17 cellular contexts compared by ENCODE assay signal in genomic region chr6:40482532-40482931, GRCh38.
A peak's percentile ranks its signal among the peaks of the same experiment; 100 is the strongest.
DNase-seq lines count a peak whose midpoint lies in the region; ATAC-seq, FAIRE-seq and TF ChIP-seq lines count a peak whose summit lies in the region.
"Had no signal": no experiment of that assay in that cellular context is flagged by ENCODE, and none has a peak within 500 bp of the region (broad histone marks: within the 10 kb centered on the region; RNA-seq: fewer than 3 reads in every experiment).

No MANE protein-coding gene starts in this region.

- H3K9me3 Mint-ChIP-seq in natural killer cell: no peaks in the 10 kb centered on the region
- H3K9me3 Mint-ChIP-seq: T-helper 1 cell treated with Interleukin-12 subunit alpha and Interleukin-12 subunit beta and Interleukin-4 antibody, amounts not matched to agents 30 μg/mL and 1 μg/mL, for 36 hours had no signal

- peak overlapping the region; percentile 59 for H3K4me2 ChIP-seq in BLaER1

- H3K27ac Mint-ChIP-seq in natural killer cell: peak overlapping the region in 1 of 2 donors; percentile 84
- H3K27ac Mint-ChIP-seq: HFFc6; T-helper 1 cell treated with Interleukin-12 subunit alpha and Interleukin-12 subunit beta and Interleukin-4 antibody, amounts not matched to agents 30 μg/mL and 1 μg/mL, for 36 hours had no signal

- H3K36me3 ChIP-seq in BLaER1: 0 out of 2 replicates have a peak, but pooled peaks cover 4% of the 10 kb centered on the region
- H3K36me3 ChIP-seq in H7 (replicated peaks; ENCODE audit: control insufficient read depth, insufficient read depth, low read length): no peaks in the 10 kb centered on the region
- no peaks in the 10 kb centered on the region for H3K36me3 ChIP-seq in kidney (ENCODE audit: control insufficient read depth in 1 of 2, insufficient read depth in 2 of 2, low read length in 2 of 2)
- H3K36me3 ChIP-seq: breast epithelium, thyroid gland had no signal

- no peak overlapping the region for H3K4me3 ChIP-seq in BLaER1
- no peak overlapping the region for H3K4me3 ChIP-seq in H7 (ENCODE audit: insufficient read depth, low read depth, low read length)
- H3K4me3 ChIP-seq in kidney (ENCODE audit: low read length in 2 of 2): no peak overlapping the region
- H3K4me3 ChIP-seq: breast epithelium, thyroid gland had no signal

- H3K27me3 ChIP-seq in BLaER1 (no peaks in the 10 kb centered on the region), H7 (ENCODE audit: control insufficient read depth, insufficient read depth, low read length) (no peaks in the 10 kb centered on the region; the same call in 1 of the 2 replicates)
- H3K27me3 ChIP-seq: thyroid gland had no signal

- peaks cover 100% of the 10 kb centered on the region for H4K20me1 ChIP-seq in BLaER1

- H3K27me3 Mint-ChIP-seq in natural killer cell (ENCODE audit: low read depth in 2 of 2): peaks cover 8 to 11% of the 10 kb centered on the region in 2 donors

- peaks cover 22 to 49% of the 10 kb centered on the region in 2 donors for H3K4me1 Mint-ChIP-seq in natural killer cell

- TF ChIP-seq CTCF in natural killer cell (IDR thresholded peaks at IDR 0.05) (no peak), kidney (IDR thresholded peaks at IDR 0.05; ENCODE audit: borderline replicate concordance, extremely low read depth, insufficient read depth) (no peak)

- no peak for FAIRE-seq in kidney (lab: Jason Lieb, UNC)
- FAIRE-seq: GM18507 had no signal

- intact Hi-C loops in natural killer cell (cut with micrococcal nuclease): no loop called here
- intact Hi-C loops in kidney (cut with DNase I): no loop called here

- H3K27ac ChIP-seq in BLaER1 (no peak overlapping the region), kidney (ENCODE audit: low read depth in 2 of 2, low read length in 2 of 2) (no peak overlapping the region)
- H3K27ac ChIP-seq: breast epithelium, thyroid gland had no signal

- no peak for ATAC-seq in natural killer cell
- ATAC-seq: activated CD4-positive, CD25-positive, alpha-beta regulatory T cell treated with anti-CD3 and anti-CD28 coated beads, Interleukin-2, amount 50 U/mL, for 24 hours had no signal

- no peak overlapping the region for H3K4me3 Mint-ChIP-seq in natural killer cell
- H3K4me3 Mint-ChIP-seq: HFFc6; T-helper 1 cell treated with Interleukin-12 subunit alpha and Interleukin-12 subunit beta and Interleukin-4 antibody, amounts not matched to agents 30 μg/mL and 1 μg/mL, for 36 hours had no signal

- DNase-seq in H7: peak; percentile 67
- peak; percentile 5 for DNase-seq in astrocyte of the hippocampus (ENCODE audit: low read depth, low spot score)
- peak; percentile 50 for DNase-seq in medulla oblongata (ENCODE audit: extremely low spot score)
- DNase-seq in natural killer cell: no peak
- no peak for DNase-seq in SW480 (ENCODE audit: low spot score)
- no peak for DNase-seq in kidney
- DNase-seq in activated gamma-delta T cell treated with Interleukin-2 at 50 U/mL for 16 hours: no peak
- DNase-seq: activated naive CD4-positive, alpha-beta T cell treated with Interleukin-2 at 50 U/mL for 16 hours; HFFc6; MV-4-11; stimulated activated CD4-positive, alpha-beta T cell treated with anti-CD3 and anti-CD28 coated beads, Interleukin-4, amount 100 ng/mL, for 1 hour; thyroid gland had no signal

- H3K9me3 ChIP-seq in BLaER1 (no peaks in the 10 kb centered on the region), kidney (ENCODE audit: control insufficient read depth in 1 of 2, low read length in 2 of 2) (no peaks in the 10 kb centered on the region)
- H3K9me3 ChIP-seq: breast epithelium, thyroid gland had no signal

- H3K4me1 ChIP-seq in BLaER1 (peaks cover 53% of the 10 kb centered on the region), kidney (ENCODE audit: control insufficient read depth in 1 of 2, insufficient read depth in 1 of 2, low read depth in 1 of 2, low read length in 2 of 2) (peaks cover 0 to 2% of the 10 kb centered on the region in 2 donors)
- H3K4me1 ChIP-seq: breast epithelium, thyroid gland had no signal

- H3K36me3 Mint-ChIP-seq in natural killer cell: no peaks in the 10 kb centered on the region

- H3K9ac ChIP-seq in BLaER1 (no peak overlapping the region), kidney (ENCODE audit: low read length in 2 of 2) (no peak overlapping the region)

Comparison
In these comparisons a context has a peak if more than half of its experiments do, and no peak if none do; other contexts are left out.
1. DNase-seq: peak in H7 (single experiment), astrocyte of the hippocampus (single experiment) and medulla oblongata (single experiment); none in natural killer cell (single experiment), SW480 (single experiment), kidney (single experiment) and activated gamma-delta T cell treated with Interleukin-2 at 50 U/mL for 16 hours (single experiment).